ENCODE assay signal across 8 cellular contexts in genomic region chr3:185976977-185977678, GRCh38. TPM values are rescaled to one million over a fixed set of nuclear protein-coding genes. Genes with fewer than 3 reads are reported as not detected.
DNase-seq lines count a peak whose midpoint lies in the region; ATAC-seq and TF ChIP-seq lines count a peak whose summit lies in the region.

No MANE protein-coding gene starts in this region.

- H3K9me3 ChIP-seq in testis, result no peaks in the 10 kb centered on the region

- no peak for TF ChIP-seq POLR2A in testis (IDR thresholded peaks at IDR 0.05)

- H3K36me3 ChIP-seq in testis (ENCODE audit: low read depth, missing control alignments), result no peaks in the 10 kb centered on the region

- H3K27ac ChIP-seq in testis, result no peak overlapping the region

- DNase-seq in Daoy (ENCODE audit: low read depth) (peak; percentile 77), SHP77 treated with DMSO at 0.1 percent for 48 hours (lab: John Stamatoyannopoulos, UW) (peak; percentile 18), foreskin fibroblast (peak; percentile 51 to 86), omental fat pad (ENCODE audit: low spot score) (peak; percentile 87), testis (peak; percentile 92)
- DNase-seq in activated effector memory CD4-positive, alpha-beta T cell treated with Interleukin-2 at 50 U/mL for 16 hours, result peak; percentile 61

- H3K27me3 ChIP-seq in testis, result no peaks in the 10 kb centered on the region

- no peak overlapping the region for H3K4me3 ChIP-seq in foreskin fibroblast (ENCODE audit: low read depth in 1 of 2, low read length in 2 of 2)
- no peak overlapping the region for H3K4me3 ChIP-seq in testis

- WGBS in testis, 2 donors, result 42 to 43% methylated on average over 6 of the region's 6 CpGs

- intact Hi-C loops in testis (cut with DNase I; ENCODE audit: low total_unique reads), result no loop called here

- ATAC-seq in GM21723 (IDR thresholded peaks at IDR 0.05; ENCODE audit: unreplicated experiment), result peak; percentile 88
- peak; percentile 62 for ATAC-seq in omental fat pad (ENCODE audit: low FRiP score)

- H3K4me1 ChIP-seq in testis, result no peaks in the 10 kb centered on the region

- TF ChIP-seq CTCF in LNCAP (IDR thresholded peaks at IDR 0.05), result peak; percentile 96
- TF ChIP-seq CTCF in foreskin fibroblast (IDR thresholded peaks at IDR 0.05; ENCODE audit: low read depth, low read length), result peak; percentile 92
- TF ChIP-seq CTCF in omental fat pad (IDR thresholded peaks at IDR 0.05), result peak in 1 of 3 donors; percentile 39
- peak; percentile 62 to 90 (median 72) for TF ChIP-seq CTCF in testis (IDR thresholded peaks at IDR 0.05)

RNA-seq across cellular contexts. Expression of gene TRA2B, which starts 39.3 kb away (rescaled TPM):
- total RNA-seq in Daoy (2014; rRNA removed; shearing (Covaris generic)), result 296 and 408 TPM in 2 replicates
- total RNA-seq in omental fat pad (100 to 1,000 TPM; 211 to 286 (median 223) TPM), testis (100 to 1,000 TPM; 177 to 199 TPM)
- polyA plus RNA-seq in testis (ENCODE audit: insufficient read depth, low read depth, low replicate concordance), result 136 TPM

Comparison
In these comparisons a context has a peak if more than half of its experiments do, and no peak if none do; other contexts are left out.
1. DNase-seq: peak in every context shown above with its lines; median percentile 92 in testis; 87 in omental fat pad; 77 in Daoy; 68 in foreskin fibroblast; 61 in activated effector memory CD4-positive, alpha-beta T cell treated with Interleukin-2 at 50 U/mL for 16 hours; 18 in SHP77 treated with DMSO at 0.1 percent for 48 hours.